26 cellular contexts compared by ENCODE assay signal in the genomic region with DNA sequence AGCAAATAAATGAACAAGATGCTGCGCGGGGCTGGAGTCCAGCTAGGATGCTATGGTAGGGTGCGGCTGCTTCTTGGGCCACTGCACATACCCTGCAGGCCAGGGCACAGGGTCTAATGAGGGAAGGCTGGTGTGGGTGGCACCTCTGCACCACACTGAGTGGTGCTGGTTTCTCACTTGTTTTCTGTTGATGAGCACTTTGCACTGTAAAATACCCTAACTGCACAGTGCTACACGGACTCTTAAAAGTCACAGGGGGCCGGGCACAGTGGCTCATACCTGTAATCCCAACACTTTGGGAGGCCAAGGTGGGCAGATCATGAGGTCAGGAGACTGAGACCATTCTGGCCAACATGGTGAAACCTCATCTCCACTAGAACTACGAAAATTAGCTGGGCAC. TPM values are rescaled to one million over a fixed set of nuclear protein-coding genes. Genes with fewer than 3 reads are reported as not detected.
A peak's percentile ranks its signal among the peaks of the same experiment; 100 is the strongest.
DNase-seq lines count a peak whose midpoint lies in the region; ATAC-seq and TF ChIP-seq lines count a peak whose summit lies in the region.
"Had no signal": no experiment of that assay in that cellular context is flagged by ENCODE, and none has a peak within 500 bp of the region (broad histone marks: within the 10 kb centered on the region; RNA-seq: fewer than 3 reads in every experiment).

No MANE protein-coding gene starts in this region.

- intact Hi-C loops in natural killer cell (cut with micrococcal nuclease) (no loop called here), upper lobe of right lung (cut with DNase I) (no loop called here)

- no peak overlapping the region for H3K27ac ChIP-seq in neural progenitor cell
- no peak overlapping the region for H3K27ac ChIP-seq in upper lobe of right lung
- H3K27ac ChIP-seq: BLaER1 had no signal

- H3K27me3 ChIP-seq in neural progenitor cell, result no peaks in the 10 kb centered on the region
- H3K27me3 ChIP-seq in upper lobe of right lung, result no peaks in the 10 kb centered on the region
- H3K27me3 ChIP-seq: BE2C, BLaER1 had no signal

- DNase-seq in natural killer cell (no peak), neural progenitor cell (ENCODE audit: low spot score) (no peak), osteocyte (ENCODE audit: extremely low spot score, unreplicated experiment) (peak; percentile 49), upper lobe of right lung (no peak)
- DNase-seq in natural killer cell treated with Interleukin-12 subunit alpha and Interleukin-12 subunit beta and Interleukin-15 and Interleukin-18, amount 100 ng/mL, for 72 hours (ENCODE audit: low spot score), result no peak
- no peak for DNase-seq in stimulated activated CD4-positive, alpha-beta T cell treated with anti-CD3 and anti-CD28 coated beads, Interleukin-2, amount 100 ng/mL, for 48 hours
- DNase-seq: 8988T; ACHN; BE2C; C1 segment of cervical spinal cord; CD4-positive, alpha-beta memory T cell; CD4-positive, CD25-positive, alpha-beta regulatory T cell; CD8-positive, alpha-beta memory T cell; COR-L47; DMS 273 treated with DMSO at 0.1 percent for 48 hours; DMS153; DMS53; DMS79; DND-41; EL; GDM1 had no signal

- TF ChIP-seq CTCF in natural killer cell (IDR thresholded peaks at IDR 0.05) (no peak), neural progenitor cell (IDR thresholded peaks at IDR 0.05) (no peak), osteocyte (IDR thresholded peaks at IDR 0.05) (no peak), upper lobe of right lung (IDR thresholded peaks at IDR 0.05) (no peak)

- H3K4me1 ChIP-seq in neural progenitor cell, result no peaks in the 10 kb centered on the region
- H3K4me1 ChIP-seq in upper lobe of right lung, result no peaks in the 10 kb centered on the region
- H3K4me1 ChIP-seq: BE2C had no signal

- H3K9me3 ChIP-seq in neural progenitor cell (ENCODE audit: low read depth) (no peaks in the 10 kb centered on the region), upper lobe of right lung (no peaks in the 10 kb centered on the region)
- H3K9me3 ChIP-seq: BE2C, BLaER1 had no signal

- H3K27ac Mint-ChIP-seq in natural killer cell (no peak overlapping the region), neural progenitor cell (peak overlapping the region; percentile 40), osteocyte (ENCODE audit: unreplicated experiment) (no peak overlapping the region)
- H3K27ac Mint-ChIP-seq in natural killer cell treated with Interleukin-12 subunit alpha and Interleukin-12 subunit beta and Interleukin-15 and Interleukin-18, amount 100 ng/mL, for 72 hours, result no peak overlapping the region
- H3K27ac Mint-ChIP-seq: CD14-positive monocyte; CD4-positive, alpha-beta memory T cell; CD4-positive, CD25-positive, alpha-beta regulatory T cell; CD8-positive, alpha-beta memory T cell had no signal

- H3K36me3 Mint-ChIP-seq in natural killer cell (no peaks in the 10 kb centered on the region), neural progenitor cell (no peaks in the 10 kb centered on the region), osteocyte (ENCODE audit: unreplicated experiment) (no peaks in the 10 kb centered on the region)
- no peaks in the 10 kb centered on the region for H3K36me3 Mint-ChIP-seq in natural killer cell treated with Interleukin-12 subunit alpha and Interleukin-12 subunit beta and Interleukin-15 and Interleukin-18, amount 100 ng/mL, for 72 hours
- H3K36me3 Mint-ChIP-seq: CD14-positive monocyte; CD4-positive, alpha-beta memory T cell; CD4-positive, CD25-positive, alpha-beta regulatory T cell; CD8-positive, alpha-beta memory T cell had no signal

- no peaks in the 10 kb centered on the region for H3K79me2 ChIP-seq in neural progenitor cell (ENCODE audit: low read depth)

- no peak overlapping the region for H2AFZ ChIP-seq in neural progenitor cell (replicated peaks)

- H3K4me3 Mint-ChIP-seq in natural killer cell (no peak overlapping the region), neural progenitor cell (no peak overlapping the region), osteocyte (ENCODE audit: unreplicated experiment) (no peak overlapping the region)
- no peak overlapping the region for H3K4me3 Mint-ChIP-seq in natural killer cell treated with Interleukin-12 subunit alpha and Interleukin-12 subunit beta and Interleukin-15 and Interleukin-18, amount 100 ng/mL, for 72 hours
- H3K4me3 Mint-ChIP-seq: CD14-positive monocyte; CD4-positive, alpha-beta memory T cell; CD4-positive, CD25-positive, alpha-beta regulatory T cell; CD8-positive, alpha-beta memory T cell had no signal

- no peaks in the 10 kb centered on the region for H3K9me3 Mint-ChIP-seq in natural killer cell
- H3K9me3 Mint-ChIP-seq in natural killer cell treated with Interleukin-12 subunit alpha and Interleukin-12 subunit beta and Interleukin-15 and Interleukin-18, amount 100 ng/mL, for 72 hours, result no peaks in the 10 kb centered on the region
- H3K9me3 Mint-ChIP-seq in neural progenitor cell, result peaks cover 3% of the 10 kb centered on the region
- no peaks in the 10 kb centered on the region for H3K9me3 Mint-ChIP-seq in osteocyte (ENCODE audit: unreplicated experiment)
- H3K9me3 Mint-ChIP-seq: CD4-positive, CD25-positive, alpha-beta regulatory T cell had no signal

- H4K20me1 ChIP-seq in neural progenitor cell (ENCODE audit: low read depth), result no peaks in the 10 kb centered on the region
- H4K20me1 ChIP-seq: BLaER1 had no signal

- ATAC-seq in natural killer cell (peak in 2 of 3 donors; percentile 40 to 55), upper lobe of right lung (no peak)
- ATAC-seq in natural killer cell treated with Interleukin-12 subunit alpha and Interleukin-12 subunit beta and Interleukin-15 and Interleukin-18, amount 100 ng/mL, for 72 hours, result no peak
- ATAC-seq: GM12878 had no signal

- H3K27me3 Mint-ChIP-seq in natural killer cell (ENCODE audit: low read depth in 2 of 2), result peaks cover 4 to 6% of the 10 kb centered on the region in 2 donors
- no peaks in the 10 kb centered on the region for H3K27me3 Mint-ChIP-seq in natural killer cell treated with Interleukin-12 subunit alpha and Interleukin-12 subunit beta and Interleukin-15 and Interleukin-18, amount 100 ng/mL, for 72 hours
- H3K27me3 Mint-ChIP-seq in neural progenitor cell (ENCODE audit: insufficient read depth, low read depth), result peaks cover 5% of the 10 kb centered on the region
- H3K27me3 Mint-ChIP-seq in osteocyte (ENCODE audit: unreplicated experiment), result peaks cover 6% of the 10 kb centered on the region

- peaks cover 0 to 7% of the 10 kb centered on the region in 2 donors for H3K4me1 Mint-ChIP-seq in natural killer cell
- peaks cover 0 to 7% of the 10 kb centered on the region in 2 donors for H3K4me1 Mint-ChIP-seq in natural killer cell treated with Interleukin-12 subunit alpha and Interleukin-12 subunit beta and Interleukin-15 and Interleukin-18, amount 100 ng/mL, for 72 hours (ENCODE audit: low read depth in 2 of 2)
- peaks cover 11% of the 10 kb centered on the region for H3K4me1 Mint-ChIP-seq in neural progenitor cell
- H3K4me1 Mint-ChIP-seq in osteocyte (ENCODE audit: unreplicated experiment), result no peaks in the 10 kb centered on the region
- H3K4me1 Mint-ChIP-seq: CD4-positive, alpha-beta memory T cell; CD4-positive, CD25-positive, alpha-beta regulatory T cell; CD8-positive, alpha-beta memory T cell had no signal

- H3K4me2 ChIP-seq in neural progenitor cell, result no peak overlapping the region
- H3K4me2 ChIP-seq: BLaER1 had no signal

- H3K9ac ChIP-seq in neural progenitor cell, result no peak overlapping the region
- H3K9ac ChIP-seq: BLaER1 had no signal

- H3F3A ChIP-seq in neural progenitor cell (ENCODE audit: low read depth), result no peaks in the 10 kb centered on the region

- H3K36me3 ChIP-seq in neural progenitor cell (no peaks in the 10 kb centered on the region), upper lobe of right lung (no peaks in the 10 kb centered on the region)
- H3K36me3 ChIP-seq: BE2C, BLaER1 had no signal

- H3K4me3 ChIP-seq in neural progenitor cell (no peak overlapping the region), upper lobe of right lung (no peak overlapping the region)
- H3K4me3 ChIP-seq: BLaER1, GM12878 had no signal

RNA-seq across cellular contexts. Expression of a gene that starts 52.7 kb away (rescaled TPM):
- total RNA-seq in natural killer cell (not detected), neural progenitor cell (ENCODE audit: low replicate concordance) (0.09 TPM in 1 of 2 replicates, not detected in the other), osteocyte (not detected in 2 replicates), upper lobe of right lung (not detected)
- total RNA-seq in natural killer cell treated with Interleukin-12 subunit alpha and Interleukin-12 subunit beta and Interleukin-15 and Interleukin-18, amount 100 ng/mL, for 72 hours, result not detected
- total RNA-seq: A673; CD4-positive, alpha-beta memory T cell; CD4-positive, CD25-positive, alpha-beta regulatory T cell; CD8-positive, alpha-beta memory T cell; G401 had no signal

Comparison
In these comparisons a context has a peak if more than half of its experiments do, and no peak if none do; other contexts are left out.
1. ATAC-seq: peak in natural killer cell (2 of 3); none in natural killer cell treated with Interleukin-12 subunit alpha and Interleukin-12 subunit beta and Interleukin-15 and Interleukin-18, amount 100 ng/mL, for 72 hours (0 of 2) and upper lobe of right lung (single experiment).